31 cellular contexts compared by ENCODE assay signal in genomic region chrX:97322401-97322800, GRCh38.
"Had no signal": no experiment of that assay in that cellular context is flagged by ENCODE, and none has a peak within 500 bp of the region (broad histone marks: within the 10 kb centered on the region; RNA-seq: fewer than 3 reads in every experiment).

No MANE protein-coding gene starts in this region.

- H3K27me3 Mint-ChIP-seq: activated B cell treated with CpG ODN at 0.5 μM for 24 hours; activated CD4-positive, alpha-beta T cell treated with anti-CD3 and anti-CD28 coated beads for 36 hours; activated naive CD4-positive, alpha-beta T cell treated with anti-CD3 and anti-CD28 coated beads, Interleukin-2, amount 10 ng/mL, durations not matched to agents 7 days and 5 days; brain; effector memory CD8-positive, alpha-beta T cell; naive B cell; stimulated activated naive B cell treated with anti-CD40 and anti-IgM and Interleukin-4, amounts not matched to agents 10 μg/mL and 1 μg/mL and 100 μg/mL, for 72 hours had no signal

- H3K27ac Mint-ChIP-seq: activated B cell treated with CpG ODN at 0.5 μM for 24 hours; activated CD4-positive, alpha-beta T cell treated with anti-CD3 and anti-CD28 coated beads for 36 hours; activated naive CD4-positive, alpha-beta T cell treated with anti-CD3 and anti-CD28 coated beads, Interleukin-2, amount 10 ng/mL, durations not matched to agents 7 days and 5 days; brain; effector memory CD8-positive, alpha-beta T cell; naive B cell; stimulated activated naive B cell treated with anti-CD40 and anti-IgM and Interleukin-4, amounts not matched to agents 10 μg/mL and 1 μg/mL and 100 μg/mL, for 72 hours; T-helper 1 cell treated with Interleukin-12 subunit alpha and Interleukin-12 subunit beta and Interleukin-4 antibody, amounts not matched to agents 30 μg/mL and 1 μg/mL, for 36 hours had no signal

- H3K36me3 ChIP-seq: gastroesophageal sphincter, lower lobe of right lung, vagina had no signal

- H3K27me3 ChIP-seq: gastroesophageal sphincter, testis, vagina had no signal

- FAIRE-seq: colon, endothelial cell of umbilical vein, small intestine had no signal

- H3K36me3 Mint-ChIP-seq: activated naive CD4-positive, alpha-beta T cell treated with anti-CD3 and anti-CD28 coated beads, Interleukin-2, amount 10 ng/mL, durations not matched to agents 7 days and 5 days; brain; naive B cell; stimulated activated naive B cell treated with anti-CD40 and anti-IgM and Interleukin-4, amounts not matched to agents 10 μg/mL and 1 μg/mL and 100 μg/mL, for 72 hours had no signal

- H3K4me3 Mint-ChIP-seq: activated B cell treated with CpG ODN at 0.5 μM for 24 hours; activated CD4-positive, alpha-beta T cell treated with anti-CD3 and anti-CD28 coated beads for 36 hours; activated naive CD4-positive, alpha-beta T cell treated with anti-CD3 and anti-CD28 coated beads, Interleukin-2, amount 10 ng/mL, durations not matched to agents 7 days and 5 days; activated T-cell treated with anti-CD3 and anti-CD28 coated beads, Interleukin-2, amount 50 U/mL, for 4 hours; brain; effector memory CD8-positive, alpha-beta T cell; naive B cell; stimulated activated naive B cell treated with anti-CD40 and anti-IgM and Interleukin-4, amounts not matched to agents 10 μg/mL and 1 μg/mL and 100 μg/mL, for 72 hours; T-helper 1 cell treated with Interleukin-12 subunit alpha and Interleukin-12 subunit beta and Interleukin-4 antibody, amounts not matched to agents 30 μg/mL and 1 μg/mL, for 36 hours had no signal

- H3K9me3 Mint-ChIP-seq: activated B cell treated with CpG ODN at 0.5 μM for 24 hours; activated naive CD4-positive, alpha-beta T cell treated with anti-CD3 and anti-CD28 coated beads, Interleukin-2, amount 10 ng/mL, durations not matched to agents 7 days and 5 days; activated T-cell treated with anti-CD3 and anti-CD28 coated beads, Interleukin-2, amount 50 U/mL, for 4 hours; brain; effector memory CD8-positive, alpha-beta T cell; stimulated activated naive B cell treated with anti-CD40 and anti-IgM and Interleukin-4, amounts not matched to agents 10 μg/mL and 1 μg/mL and 100 μg/mL, for 72 hours; T-helper 1 cell treated with Interleukin-12 subunit alpha and Interleukin-12 subunit beta and Interleukin-4 antibody, amounts not matched to agents 30 μg/mL and 1 μg/mL, for 36 hours had no signal

- ATAC-seq: activated CD4-positive, alpha-beta T cell treated with anti-CD3 and anti-CD28 coated beads for 36 hours; activated T-cell treated with anti-CD3 and anti-CD28 coated beads, Interleukin-2, amount 50 U/mL, for 4 hours; effector memory CD8-positive, alpha-beta T cell; esophagus mucosa; gastroesophageal sphincter; lower lobe of right lung; sciatic nerve; stimulated activated naive B cell treated with anti-CD40 and anti-IgM and Interleukin-4, amounts not matched to agents 10 μg/mL and 1 μg/mL and 100 μg/mL, for 72 hours had no signal

- H3K9me3 ChIP-seq: gastroesophageal sphincter, lower lobe of right lung, testis, vagina had no signal

- H3K27ac ChIP-seq: gastroesophageal sphincter, lower lobe of right lung, testis, vagina had no signal

- H3K4me3 ChIP-seq: gastroesophageal sphincter, lower lobe of right lung, testis, vagina had no signal

- DNase-seq: activated B cell treated with CpG ODN at 0.5 μM for 24 hours; activated CD4-positive, alpha-beta T cell treated with anti-CD3 and anti-CD28 coated beads for 36 hours; activated CD4-positive, alpha-beta T cell treated with anti-CD3 and anti-CD28 coated beads, Interleukin-2, amount 50 U/mL, for 4 hours; activated CD8-positive, alpha-beta memory T cell treated with anti-CD3 and anti-CD28 coated beads for 24 hours; activated CD8-positive, alpha-beta memory T cell treated with anti-CD3 and anti-CD28 coated beads, Interleukin-2, amount 50 U/mL, for 4 hours; activated naive CD4-positive, alpha-beta T cell treated with anti-CD3 and anti-CD28 coated beads, Interleukin-2, amount 10 ng/mL, durations not matched to agents 7 days and 5 days; activated T-cell treated with anti-CD3 and anti-CD28 coated beads, Interleukin-2, amount 50 U/mL, for 4 hours; anterior cingulate cortex; caudate nucleus; effector memory CD8-positive, alpha-beta T cell; head of caudate nucleus; islet precursor cell; lower lobe of right lung; naive B cell; nucleus accumbens; small intestine; stimulated activated CD4-positive, alpha-beta T cell treated with anti-CD3 and anti-CD28 coated beads, Interleukin-15, amount 100 ng/mL, for 24 hours; stimulated activated CD4-positive, alpha-beta T cell treated with anti-CD3 and anti-CD28 coated beads, Interleukin-2, amount 100 ng/mL, for 48 hours; stimulated activated CD8-positive, alpha-beta memory T cell treated with anti-CD3 and anti-CD28 coated beads, Interleukin-4, amount 100 ng/mL, for 48 hours; stimulated activated naive B cell treated with anti-CD40 and anti-IgM and Interleukin-4, amounts not matched to agents 10 μg/mL and 1 μg/mL and 100 μg/mL, for 72 hours; T1000; testis; trophoblast cell had no signal

- H3K4me1 Mint-ChIP-seq: activated CD4-positive, alpha-beta T cell treated with anti-CD3 and anti-CD28 coated beads for 36 hours; activated naive CD4-positive, alpha-beta T cell treated with anti-CD3 and anti-CD28 coated beads, Interleukin-2, amount 10 ng/mL, durations not matched to agents 7 days and 5 days had no signal

- H3K4me1 ChIP-seq: gastroesophageal sphincter, lower lobe of right lung, testis, vagina had no signal
